In the genomic region with DNA sequence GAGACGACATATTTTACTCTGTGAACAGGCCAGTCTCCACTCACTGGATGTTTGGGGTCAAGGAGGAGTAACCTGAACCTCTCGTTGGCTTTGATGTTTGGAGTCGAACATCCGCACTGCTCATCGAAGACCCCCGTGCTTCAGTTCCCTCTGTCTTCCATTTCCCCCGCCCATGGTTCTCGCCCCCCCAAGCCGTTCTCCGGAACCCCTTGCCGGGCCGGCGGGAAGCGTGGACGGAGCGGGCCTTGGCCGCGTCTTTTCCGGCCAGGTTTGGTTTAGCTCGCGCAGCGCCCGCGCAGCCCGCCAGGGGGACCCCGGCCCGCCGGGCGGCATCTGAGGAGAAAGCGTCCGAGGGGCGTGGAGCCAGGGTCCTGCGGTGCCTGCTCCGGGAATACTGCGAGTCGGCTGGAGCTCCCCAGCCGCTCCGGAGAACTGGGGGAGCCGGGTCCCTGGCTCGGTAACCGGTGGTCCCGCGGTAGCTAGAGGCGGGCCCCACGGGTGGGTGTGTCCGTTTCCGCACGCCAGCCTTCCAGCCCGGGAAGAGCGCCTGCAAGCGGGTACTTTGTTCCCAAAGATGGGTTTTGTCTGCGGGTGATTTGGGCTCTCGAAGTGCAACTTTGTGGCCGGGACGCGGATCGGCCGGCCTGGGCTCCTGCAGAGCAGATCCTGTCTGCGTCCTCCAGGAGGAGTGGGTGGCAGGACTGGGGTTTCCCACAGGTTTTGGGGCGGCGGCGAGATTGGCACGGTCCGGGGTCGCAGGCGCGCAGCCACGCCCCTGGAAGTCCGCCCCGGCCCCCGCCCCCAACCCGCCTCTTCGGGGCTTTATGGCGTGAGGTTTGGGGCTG, we compare ENCODE assay signal across 8 cellular contexts. TPM values are rescaled to one million over a fixed set of nuclear protein-coding genes. Genes with fewer than 3 reads are reported as not detected.
DNase-seq lines count a peak whose midpoint lies in the region; ATAC-seq and TF ChIP-seq lines count a peak whose summit lies in the region.

No MANE protein-coding gene starts in this region.

- 3% methylated on average over 74 of the region's 74 CpGs for WGBS in liver

- H3K4me3 Mint-ChIP-seq in dendritic cell treated with granulocyte-macrophage colony-stimulating factor and Interleukin-4, amounts not matched to agents 40 ng/mL and 50 ng/mL, for 4 days = peak overlapping the region; percentile 53

- no peaks in the 10 kb centered on the region for H3K36me3 ChIP-seq in liver (ENCODE audit: control insufficient read depth in 4 of 4, insufficient read depth in 3 of 4, low read depth in 1 of 4, low read length in 3 of 4)

- no peaks in the 10 kb centered on the region for H3K4me1 Mint-ChIP-seq in dendritic cell treated with granulocyte-macrophage colony-stimulating factor and Interleukin-4, amounts not matched to agents 40 ng/mL and 50 ng/mL, for 4 days (ENCODE audit: low read depth)

- peak; percentile 57 to 71 for TF ChIP-seq RAD21 in liver (IDR thresholded peaks at IDR 0.05)

- no peak overlapping the region for H3K27ac Mint-ChIP-seq in dendritic cell treated with granulocyte-macrophage colony-stimulating factor and Interleukin-4, amounts not matched to agents 40 ng/mL and 50 ng/mL, for 4 days

- H3K27ac ChIP-seq in AG04450 (ENCODE audit: low read depth, low read length) (no peak overlapping the region), liver (ENCODE audit: low read depth in 1 of 2, low read length in 2 of 2) (no peak overlapping the region)

- H3K4me3 ChIP-seq in AG04450 (ENCODE audit: low read depth, low read length) (peak overlapping the region; percentile 88), liver (ENCODE audit: low read depth in 1 of 3, low read length in 3 of 3) (peak overlapping the region in 2 of 3 donors; percentile 52 to 59)

- H3K9me3 ChIP-seq in AG04450 (ENCODE audit: control insufficient read depth, insufficient read depth, low read length) = no peaks in the 10 kb centered on the region; the same call in 1 of the 2 replicates
- no peaks in the 10 kb centered on the region for H3K9me3 ChIP-seq in liver (ENCODE audit: control insufficient read depth in 4 of 4, low read length in 3 of 4)

- POLR2A ChIA-PET in AG04450 (lab: Yijun Ruan, JAX) = interaction anchor here (0.5 to 1.1 kb wide), 5 partner anchors 57 to 441 kb away, joined by 3 to 7 read pairs (median 3); no protein-coding TSS in a partner anchor

- no peaks in the 10 kb centered on the region for H3K27me3 ChIP-seq in AG04450 (ENCODE audit: control insufficient read depth, insufficient read depth, low read length)
- H3K27me3 ChIP-seq in liver (ENCODE audit: control insufficient read depth in 4 of 4, insufficient read depth in 4 of 4, low read length in 3 of 4) = peaks cover 0 to 18% (median 2%) of the 10 kb centered on the region in 4 donors

- no peaks in the 10 kb centered on the region for H3K36me3 Mint-ChIP-seq in dendritic cell treated with granulocyte-macrophage colony-stimulating factor and Interleukin-4, amounts not matched to agents 40 ng/mL and 50 ng/mL, for 4 days (ENCODE audit: low read depth)

- CTCF ChIA-PET in AG04450 (lab: Charles Lee) = interaction anchor here (0.6 to 2.6 kb wide), 19 partner anchors 9 to 506 kb away, joined by 3 to 26 read pairs (median 4); no protein-coding TSS in a partner anchor

- peaks cover 56% of the 10 kb centered on the region for H3K27me3 Mint-ChIP-seq in dendritic cell treated with granulocyte-macrophage colony-stimulating factor and Interleukin-4, amounts not matched to agents 40 ng/mL and 50 ng/mL, for 4 days

- peak; percentile 48 for DNase-seq in AG04450 (ENCODE audit: low read depth, low spot score)
- peak; percentile 78 for DNase-seq in HT1080 (ENCODE audit: low read depth)
- DNase-seq in activated CD4-positive, CD25-positive, alpha-beta regulatory T cell treated with anti-CD3 and anti-CD28 coated beads, Interleukin-2, amount 50 U/mL, for 72 hours = peak; percentile 61
- peak in 2 of 3 experiments; percentile 6 to 22 for DNase-seq in stimulated activated CD4-positive, alpha-beta T cell treated with anti-CD3 and anti-CD28 coated beads, TNF-alpha, amount 100 ng/mL, for 4 hours (ENCODE audit: low read depth in 3 of 3)

- peaks cover 8 to 15% (median 11%) of the 10 kb centered on the region in 4 donors for H3K4me1 ChIP-seq in liver (ENCODE audit: control insufficient read depth in 4 of 4, insufficient read depth in 4 of 4, low read length in 3 of 4)

- TF ChIP-seq CTCF in AG04450 (IDR thresholded peaks at IDR 0.05; ENCODE audit: low read depth, low read length) (peak; percentile 90), liver (IDR thresholded peaks at IDR 0.05; ENCODE audit: low read depth, low read length, missing input control) (peak; percentile 32)

- H3K9me3 Mint-ChIP-seq in dendritic cell treated with granulocyte-macrophage colony-stimulating factor and Interleukin-4, amounts not matched to agents 40 ng/mL and 50 ng/mL, for 4 days = no peaks in the 10 kb centered on the region

- ATAC-seq in GM19328 (IDR thresholded peaks at IDR 0.05; ENCODE audit: unreplicated experiment) (peak; percentile 51), GM18861 (IDR thresholded peaks at IDR 0.05; ENCODE audit: unreplicated experiment) (no peak)

- H3K9ac ChIP-seq in liver (ENCODE audit: low read depth in 1 of 2, low read length in 2 of 2) = no peak overlapping the region

- intact Hi-C loops in dendritic cell treated with granulocyte-macrophage colony-stimulating factor and Interleukin-4, amounts not matched to agents 40 ng/mL and 50 ng/mL, for 4 days (cut with micrococcal nuclease) = no loop called here

TF ChIP-seq in liver, 16 proteins besides CTCF, POLR2A, EP300 and RAD21:
- TF ChIP-seq TAF1 (conservative IDR thresholded peaks at IDR 0.05) (no peak), EGR1 (IDR thresholded peaks at IDR 0.05; ENCODE audit: low read depth in 2 of 2) (no peak), FOXA1 (IDR thresholded peaks at IDR 0.05) (no peak), HNF4A (conservative IDR thresholded peaks at IDR 0.05) (no peak), SP1 (IDR thresholded peaks at IDR 0.05) (no peak), JUND (IDR thresholded peaks at IDR 0.05) (no peak), FOXA2 (IDR thresholded peaks at IDR 0.05) (no peak)
- TF ChIP-seq, protein P1, sequence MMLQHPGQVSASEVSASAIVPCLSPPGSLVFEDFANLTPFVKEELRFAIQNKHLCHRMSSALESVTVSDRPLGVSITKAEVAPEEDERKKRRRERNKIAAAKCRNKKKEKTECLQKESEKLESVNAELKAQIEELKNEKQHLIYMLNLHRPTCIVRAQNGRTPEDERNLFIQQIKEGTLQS (IDR thresholded peaks at IDR 0.05) = no peak
- TF ChIP-seq, protein P2, sequence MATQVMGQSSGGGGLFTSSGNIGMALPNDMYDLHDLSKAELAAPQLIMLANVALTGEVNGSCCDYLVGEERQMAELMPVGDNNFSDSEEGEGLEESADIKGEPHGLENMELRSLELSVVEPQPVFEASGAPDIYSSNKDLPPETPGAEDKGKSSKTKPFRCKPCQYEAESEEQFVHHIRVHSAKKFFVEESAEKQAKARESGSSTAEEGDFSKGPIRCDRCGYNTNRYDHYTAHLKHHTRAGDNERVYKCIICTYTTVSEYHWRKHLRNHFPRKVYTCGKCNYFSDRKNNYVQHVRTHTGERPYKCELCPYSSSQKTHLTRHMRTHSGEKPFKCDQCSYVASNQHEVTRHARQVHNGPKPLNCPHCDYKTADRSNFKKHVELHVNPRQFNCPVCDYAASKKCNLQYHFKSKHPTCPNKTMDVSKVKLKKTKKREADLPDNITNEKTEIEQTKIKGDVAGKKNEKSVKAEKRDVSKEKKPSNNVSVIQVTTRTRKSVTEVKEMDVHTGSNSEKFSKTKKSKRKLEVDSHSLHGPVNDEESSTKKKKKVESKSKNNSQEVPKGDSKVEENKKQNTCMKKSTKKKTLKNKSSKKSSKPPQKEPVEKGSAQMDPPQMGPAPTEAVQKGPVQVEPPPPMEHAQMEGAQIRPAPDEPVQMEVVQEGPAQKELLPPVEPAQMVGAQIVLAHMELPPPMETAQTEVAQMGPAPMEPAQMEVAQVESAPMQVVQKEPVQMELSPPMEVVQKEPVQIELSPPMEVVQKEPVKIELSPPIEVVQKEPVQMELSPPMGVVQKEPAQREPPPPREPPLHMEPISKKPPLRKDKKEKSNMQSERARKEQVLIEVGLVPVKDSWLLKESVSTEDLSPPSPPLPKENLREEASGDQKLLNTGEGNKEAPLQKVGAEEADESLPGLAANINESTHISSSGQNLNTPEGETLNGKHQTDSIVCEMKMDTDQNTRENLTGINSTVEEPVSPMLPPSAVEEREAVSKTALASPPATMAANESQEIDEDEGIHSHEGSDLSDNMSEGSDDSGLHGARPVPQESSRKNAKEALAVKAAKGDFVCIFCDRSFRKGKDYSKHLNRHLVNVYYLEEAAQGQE (IDR thresholded peaks at IDR 0.05) = no peak

RNA-seq across cellular contexts. Expression of a gene that starts 0.4 kb away (rescaled TPM):
- polyA plus RNA-seq in AG04450 (2011; rRNA removed) = 29.0 and 34.5 TPM in 2 replicates
- 22.8 and 31.1 TPM in 2 replicates for polyA minus RNA-seq in AG04450 (2011; rRNA and poly(A)+ RNA removed)
- 21.3 and 23.2 TPM in 2 replicates for total RNA-seq in HT1080 (2014; rRNA removed; shearing (Covaris generic))
- polyA plus RNA-seq in HT1080 (2015; cell fraction: cytosol; rRNA removed) = 23.6 and 32.6 TPM in 2 replicates
- polyA plus RNA-seq in HT1080 (2015; cell fraction: nucleus; rRNA removed) = 27.9 and 32.1 TPM in 2 replicates
- under 1 TPM; 0.08 to 0.33 TPM for total RNA-seq in liver
- polyA plus RNA-seq in liver = under 1 TPM; 0.08 to 0.10 TPM

Comparison
In these comparisons a context has a peak if more than half of its experiments do, and no peak if none do; other contexts are left out.
1. DNase-seq: peak in every context shown above with its lines; median percentile 78 in HT1080; 61 in activated CD4-positive, CD25-positive, alpha-beta regulatory T cell treated with anti-CD3 and anti-CD28 coated beads, Interleukin-2, amount 50 U/mL, for 72 hours; 48 in AG04450; 14 in stimulated activated CD4-positive, alpha-beta T cell treated with anti-CD3 and anti-CD28 coated beads, TNF-alpha, amount 100 ng/mL, for 4 hours.
2. RNA of a gene that starts 0.4 kb away (total RNA-seq): 21.3 to 23.2 TPM in HT1080; 0.08 to 0.33 TPM in liver; every median in the first group is over 10 times any median in the second.